ENCODE assay signal across 1 cellular context in the genomic region with DNA sequence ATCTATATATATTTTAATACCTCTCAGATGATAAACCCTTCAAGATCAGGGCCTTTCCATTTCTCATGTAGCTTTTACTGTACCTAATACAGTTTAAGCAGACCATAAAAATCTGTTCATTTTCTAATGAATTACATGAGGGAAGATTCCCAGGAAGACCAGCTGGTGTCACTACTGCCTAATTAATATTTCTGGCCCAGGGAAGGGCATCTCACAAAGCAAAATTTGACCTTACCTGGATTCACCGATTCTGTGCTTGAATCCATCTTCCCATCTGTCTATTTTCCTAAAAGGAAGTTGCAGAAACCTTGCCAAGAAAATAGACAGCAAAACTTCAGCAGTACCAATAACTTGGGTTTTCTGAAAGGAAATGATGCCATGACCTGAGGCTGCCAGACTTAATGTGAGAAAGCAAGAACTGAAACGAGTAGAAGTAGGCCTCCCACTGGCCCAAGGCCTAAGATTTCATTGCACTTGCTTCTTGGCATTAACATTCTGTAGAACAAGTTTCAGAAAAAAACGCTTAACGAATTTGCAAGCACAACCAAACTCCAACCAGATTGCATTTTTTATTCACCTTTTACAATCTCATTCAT.
TF ChIP-seq lines count a peak whose summit lies in the region.

No MANE protein-coding gene starts in this region.

TF ChIP-seq in H1, 55 proteins besides CTCF, POLR2A, EP300 and RAD21 (continued from another document):
- TF ChIP-seq RBBP5 (IDR thresholded peaks at IDR 0.05; ENCODE audit: borderline replicate concordance, low read depth, low read length) (no peak), CHD1 (IDR thresholded peaks at IDR 0.05; ENCODE audit: low read depth, low read length) (no peak), RFX5 (IDR thresholded peaks at IDR 0.05; ENCODE audit: borderline replicate concordance, low read depth, low read length) (no peak), TBP (IDR thresholded peaks at IDR 0.05; ENCODE audit: low read depth, low read length) (no peak), SP4 (IDR thresholded peaks at IDR 0.05; ENCODE audit: low read length) (no peak), HDAC6 (IDR thresholded peaks at IDR 0.05; ENCODE audit: low read depth, low read length) (no peak), CTBP2 (IDR thresholded peaks at IDR 0.05; ENCODE audit: borderline replicate concordance, insufficient read depth, insufficient read length, low read length) (no peak), SIX5 (IDR thresholded peaks at IDR 0.05; ENCODE audit: low read depth, low read length) (no peak)
- TF ChIP-seq, protein P1, sequence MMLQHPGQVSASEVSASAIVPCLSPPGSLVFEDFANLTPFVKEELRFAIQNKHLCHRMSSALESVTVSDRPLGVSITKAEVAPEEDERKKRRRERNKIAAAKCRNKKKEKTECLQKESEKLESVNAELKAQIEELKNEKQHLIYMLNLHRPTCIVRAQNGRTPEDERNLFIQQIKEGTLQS (IDR thresholded peaks at IDR 0.05; ENCODE audit: insufficient read depth, low read depth, low read length), result no peak
